Comparison of ENCODE assay signal across 11 cellular contexts in the genomic region with DNA sequence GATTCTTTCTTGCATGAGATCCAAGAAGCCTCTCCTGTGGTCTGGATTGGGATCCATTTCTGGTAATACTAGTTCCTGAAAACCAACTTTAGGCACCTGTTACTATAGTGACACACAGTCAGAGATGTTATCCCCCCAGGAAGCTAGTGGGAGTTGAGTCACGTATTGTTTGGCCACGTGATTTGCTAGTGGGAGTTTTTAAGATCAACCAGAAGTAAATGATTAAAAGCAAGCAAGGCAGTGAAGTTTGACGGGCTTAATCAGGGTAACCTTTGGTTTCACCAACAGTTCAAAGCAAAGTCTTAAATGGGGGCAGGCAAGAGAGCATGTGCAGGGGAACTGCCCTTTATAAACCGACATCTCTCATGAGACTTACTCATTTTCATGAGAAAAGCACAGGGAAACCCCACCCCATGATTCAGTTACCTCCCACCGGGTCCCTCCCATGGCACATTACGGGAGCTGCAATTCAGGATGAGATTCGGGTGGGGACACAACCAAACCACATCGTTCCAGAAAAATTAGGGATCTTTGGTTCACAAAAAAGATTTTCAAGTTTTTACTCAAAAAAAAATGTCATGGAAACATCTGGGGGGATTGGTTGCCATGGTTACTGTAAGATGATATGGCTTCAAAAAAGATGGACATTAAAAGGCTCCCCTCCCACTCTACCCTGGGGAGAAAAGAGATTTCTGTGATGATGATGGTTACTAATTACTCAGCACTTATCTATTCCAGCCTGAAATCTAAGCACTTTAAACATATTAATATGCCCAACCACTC.
DNase-seq lines count a peak whose midpoint lies in the region; ATAC-seq, FAIRE-seq and TF ChIP-seq lines count a peak whose summit lies in the region.
"Had no signal": no experiment of that assay in that cellular context is flagged by ENCODE, and none has a peak within 500 bp of the region (broad histone marks: within the 10 kb centered on the region; RNA-seq: fewer than 3 reads in every experiment).

No MANE protein-coding gene starts in this region.

- POLR2A ChIA-PET in PC-3 (lab: Charles Lee; ENCODE audit: unreplicated experiment): no interaction called here
- POLR2A ChIA-PET in naive thymus-derived CD4-positive, alpha-beta T cell (lab: Charles Lee): no interaction called here

- no peaks in the 10 kb centered on the region for H3K79me2 ChIP-seq in PC-3 (ENCODE audit: low read length)

- intact Hi-C loops in PC-3 (cut with micrococcal nuclease): no loop called here
- intact Hi-C loops in naive thymus-derived CD4-positive, alpha-beta T cell (cut with micrococcal nuclease): no loop called here

- no peak for TF ChIP-seq POLR2A in H54 (IDR thresholded peaks at IDR 0.05; ENCODE audit: low read depth, low read length)

- DNase-seq in NCI-H748 (lab: John Stamatoyannopoulos, UW; ENCODE audit: unreplicated experiment): peak; percentile 31
- DNase-seq in NCI-H748 treated with DMSO at 0.1 percent for 48 hours (lab: John Stamatoyannopoulos, UW): no peak
- peak; percentile 1 for DNase-seq in PC-3
- peak; percentile 100 for DNase-seq in renal cortical epithelial cell (ENCODE audit: low read depth)
- DNase-seq in stimulated activated naive CD4-positive, alpha-beta T cell (lab: John Stamatoyannopoulos, UW): no peak
- DNase-seq in naive thymus-derived CD4-positive, alpha-beta T cell: no peak
- DNase-seq in H54 (ENCODE audit: insufficient read length, low spot score): no peak
- DNase-seq: thyroid gland had no signal

- no peaks in the 10 kb centered on the region for H3F3A ChIP-seq in PC-3 (ENCODE audit: low read length, unreplicated experiment)

- FAIRE-seq in H54 (lab: Jason Lieb, UNC): no peak
- FAIRE-seq: A549 had no signal

- peaks cover 0 to 6% (median 5%) of the 10 kb centered on the region in 5 donors for H3K27me3 Mint-ChIP-seq in naive thymus-derived CD4-positive, alpha-beta T cell

- CTCF ChIA-PET in PC-3 (lab: Charles Lee): no interaction called here
- CTCF ChIA-PET in naive thymus-derived CD4-positive, alpha-beta T cell (lab: Charles Lee): no interaction called here

- H3K36me3 Mint-ChIP-seq in naive thymus-derived CD4-positive, alpha-beta T cell: no peaks in the 10 kb centered on the region

- no peak overlapping the region for H3K27ac ChIP-seq in PC-3 (ENCODE audit: low read length)
- H3K27ac ChIP-seq in naive thymus-derived CD4-positive, alpha-beta T cell (ENCODE audit: low read depth, low read length): no peak overlapping the region
- H3K27ac ChIP-seq: A549, thyroid gland had no signal

- no peak overlapping the region for H3K4me2 ChIP-seq in PC-3 (ENCODE audit: low read length)
- H3K4me2 ChIP-seq: A549 had no signal

- H3K4me1 Mint-ChIP-seq in naive thymus-derived CD4-positive, alpha-beta T cell: no peaks in the 10 kb centered on the region

- H4K20me1 ChIP-seq in PC-3 (ENCODE audit: low read length): no peaks in the 10 kb centered on the region

- H3K9me3 Mint-ChIP-seq in naive thymus-derived CD4-positive, alpha-beta T cell: peaks cover 0 to 6% (median 0%) of the 10 kb centered on the region in 11 donors

- no peak overlapping the region for H3K9ac ChIP-seq in PC-3 (ENCODE audit: low read length)

- no peak overlapping the region for H2AFZ ChIP-seq in PC-3 (ENCODE audit: low read length)

- H3K4me3 ChIP-seq in PC-3 (ENCODE audit: low read length): no peak overlapping the region
- no peak overlapping the region for H3K4me3 ChIP-seq in naive thymus-derived CD4-positive, alpha-beta T cell (ENCODE audit: low read length)
- H3K4me3 ChIP-seq: A549, thyroid gland had no signal

- H3K27ac Mint-ChIP-seq in naive thymus-derived CD4-positive, alpha-beta T cell: no peak overlapping the region
- H3K27ac Mint-ChIP-seq: H9 had no signal

- no peaks in the 10 kb centered on the region for H3K27me3 ChIP-seq in PC-3 (ENCODE audit: low read length)
- H3K27me3 ChIP-seq in naive thymus-derived CD4-positive, alpha-beta T cell (ENCODE audit: control insufficient read depth in 2 of 2, insufficient read depth in 2 of 2, low read length in 2 of 2): no peaks in the 10 kb centered on the region
- H3K27me3 ChIP-seq: thyroid gland had no signal

- ATAC-seq in HG02623 (IDR thresholded peaks at IDR 0.05; ENCODE audit: unreplicated experiment): peak; percentile 56
- no peak for ATAC-seq in PC-3
- ATAC-seq in naive thymus-derived CD4-positive, alpha-beta T cell: no peak
- ATAC-seq: A549 had no signal

- H3K36me3 ChIP-seq in PC-3 (ENCODE audit: low read depth, low read length): no peaks in the 10 kb centered on the region
- no peaks in the 10 kb centered on the region for H3K36me3 ChIP-seq in naive thymus-derived CD4-positive, alpha-beta T cell (ENCODE audit: control insufficient read depth in 2 of 3, insufficient read depth in 3 of 3, low read length in 3 of 3)
- H3K36me3 ChIP-seq: thyroid gland had no signal

- no peaks in the 10 kb centered on the region for H3K9me3 ChIP-seq in PC-3 (ENCODE audit: low read length)
- no peaks in the 10 kb centered on the region for H3K9me3 ChIP-seq in naive thymus-derived CD4-positive, alpha-beta T cell (ENCODE audit: control insufficient read depth in 2 of 3, low read length in 3 of 3)
- H3K9me3 ChIP-seq: A549, thyroid gland had no signal

- H3K4me3 Mint-ChIP-seq in naive thymus-derived CD4-positive, alpha-beta T cell: no peak overlapping the region
- H3K4me3 Mint-ChIP-seq: H9 had no signal

- TF ChIP-seq CTCF in PC-3 (conservative IDR thresholded peaks at IDR 0.05; ENCODE audit: low read depth, low read length): no peak

- no peaks in the 10 kb centered on the region for H3K4me1 ChIP-seq in PC-3 (ENCODE audit: insufficient read depth, low read length)
- no peaks in the 10 kb centered on the region for H3K4me1 ChIP-seq in naive thymus-derived CD4-positive, alpha-beta T cell (ENCODE audit: control insufficient read depth in 2 of 2, insufficient read depth in 2 of 2, low read length in 2 of 2)
- H3K4me1 ChIP-seq: A549, thyroid gland had no signal

- no peaks in the 10 kb centered on the region for H3K9me2 ChIP-seq in PC-3 (replicated peaks; ENCODE audit: low read length)

- BruUV-seq in PC-3 (replicated peaks; lab: Mats Ljungman, UMichigan): no TSS peak

Comparison
In these comparisons a context has a peak if more than half of its experiments do, and no peak if none do; other contexts are left out.
1. DNase-seq: peak in NCI-H748 (single experiment), PC-3 (single experiment) and renal cortical epithelial cell (single experiment); none in NCI-H748 treated with DMSO at 0.1 percent for 48 hours (single experiment), stimulated activated naive CD4-positive, alpha-beta T cell (0 of 6), naive thymus-derived CD4-positive, alpha-beta T cell (0 of 9) and H54 (single experiment).